In genomic region chr6:395432-396125, GRCh38 we compare ENCODE assay signal across 16 cellular contexts. TPM values are rescaled to one million over a fixed set of nuclear protein-coding genes. Genes with fewer than 3 reads are reported as not detected.
DNase-seq lines count a peak whose midpoint lies in the region; ATAC-seq and TF ChIP-seq lines count a peak whose summit lies in the region.
"Had no signal": no experiment of that assay in that cellular context is flagged by ENCODE, and none has a peak within 500 bp of the region (broad histone marks: within the 10 kb centered on the region; RNA-seq: fewer than 3 reads in every experiment).

No MANE protein-coding gene starts in this region.

- H3K27ac Mint-ChIP-seq in natural killer cell treated with Interleukin-12 subunit alpha and Interleukin-12 subunit beta and Interleukin-15 and Interleukin-18, amount 100 ng/mL, for 72 hours = peak overlapping the region in 1 of 2 donors; percentile 16
- H3K27ac Mint-ChIP-seq in natural killer cell = no peak overlapping the region
- H3K27ac Mint-ChIP-seq in activated naive CD4-positive, alpha-beta T cell treated with anti-CD3 and anti-CD28 coated beads, Interleukin-2, amount 50 U/mL, for 72 hours = peak overlapping the region; percentile 99 to 100
- H3K27ac Mint-ChIP-seq: mesothelial cell of epicardium had no signal

- peaks cover 41% of the 10 kb centered on the region for H3K4me1 ChIP-seq in MM.1S (ENCODE audit: low read length)
- peaks cover 0 to 32% (median 29%) of the 10 kb centered on the region in 4 donors for H3K4me1 ChIP-seq in tibial artery
- peaks cover 12% of the 10 kb centered on the region for H3K4me1 ChIP-seq in mucosa of descending colon (ENCODE audit: low read depth)
- H3K4me1 ChIP-seq: parathyroid adenoma had no signal

- H3K9ac ChIP-seq in MM.1S (ENCODE audit: low read length) = peak overlapping the region; percentile 100
- H3K9ac ChIP-seq: parathyroid adenoma had no signal

- H3K9me3 ChIP-seq in MM.1S (replicated peaks; ENCODE audit: insufficient read depth, low read length) = no peaks in the 10 kb centered on the region
- no peaks in the 10 kb centered on the region for H3K9me3 ChIP-seq in tibial artery
- H3K9me3 ChIP-seq in mucosa of descending colon = no peaks in the 10 kb centered on the region
- H3K9me3 ChIP-seq: adrenal gland had no signal

- no peaks in the 10 kb centered on the region for H3K9me3 Mint-ChIP-seq in natural killer cell treated with Interleukin-12 subunit alpha and Interleukin-12 subunit beta and Interleukin-15 and Interleukin-18, amount 100 ng/mL, for 72 hours
- no peaks in the 10 kb centered on the region for H3K9me3 Mint-ChIP-seq in natural killer cell
- peaks cover 0 to 5% of the 10 kb centered on the region in 2 donors for H3K9me3 Mint-ChIP-seq in activated naive CD4-positive, alpha-beta T cell treated with anti-CD3 and anti-CD28 coated beads, Interleukin-2, amount 50 U/mL, for 72 hours
- H3K9me3 Mint-ChIP-seq: immature natural killer cell, mesothelial cell of epicardium had no signal

- peaks cover 87% of the 10 kb centered on the region for H3F3A ChIP-seq in MM.1S (ENCODE audit: insufficient read depth, low read length)

- no peaks in the 10 kb centered on the region for H3K9me2 ChIP-seq in MM.1S (replicated peaks; ENCODE audit: insufficient read depth, low read length)

- H3K36me3 ChIP-seq in MM.1S (replicated peaks; ENCODE audit: insufficient read depth, low read length) = peaks cover 40% of the 10 kb centered on the region
- H3K36me3 ChIP-seq in tibial artery = no peaks in the 10 kb centered on the region
- no peaks in the 10 kb centered on the region for H3K36me3 ChIP-seq in mucosa of descending colon (ENCODE audit: low read depth)
- H3K36me3 ChIP-seq: adrenal gland had no signal

- peaks cover 30% of the 10 kb centered on the region for H3K36me3 Mint-ChIP-seq in natural killer cell treated with Interleukin-12 subunit alpha and Interleukin-12 subunit beta and Interleukin-15 and Interleukin-18, amount 100 ng/mL, for 72 hours
- H3K36me3 Mint-ChIP-seq in natural killer cell = no peaks in the 10 kb centered on the region
- peaks cover 71 to 76% of the 10 kb centered on the region in 2 donors for H3K36me3 Mint-ChIP-seq in activated naive CD4-positive, alpha-beta T cell treated with anti-CD3 and anti-CD28 coated beads, Interleukin-2, amount 50 U/mL, for 72 hours
- H3K36me3 Mint-ChIP-seq: mesothelial cell of epicardium had no signal

- H3K4me3 Mint-ChIP-seq in natural killer cell treated with Interleukin-12 subunit alpha and Interleukin-12 subunit beta and Interleukin-15 and Interleukin-18, amount 100 ng/mL, for 72 hours = peak overlapping the region; percentile 96
- H3K4me3 Mint-ChIP-seq in natural killer cell = no peak overlapping the region
- H3K4me3 Mint-ChIP-seq: mesothelial cell of epicardium had no signal

- peaks cover 7 to 8% of the 10 kb centered on the region in 2 donors for H3K27me3 Mint-ChIP-seq in natural killer cell treated with Interleukin-12 subunit alpha and Interleukin-12 subunit beta and Interleukin-15 and Interleukin-18, amount 100 ng/mL, for 72 hours
- peaks cover 15 to 31% of the 10 kb centered on the region in 2 donors for H3K27me3 Mint-ChIP-seq in natural killer cell (ENCODE audit: low read depth in 2 of 2)

- H3K4me1 Mint-ChIP-seq in natural killer cell treated with Interleukin-12 subunit alpha and Interleukin-12 subunit beta and Interleukin-15 and Interleukin-18, amount 100 ng/mL, for 72 hours (ENCODE audit: low read depth in 2 of 2) = peaks cover 36 to 42% of the 10 kb centered on the region in 2 donors
- peaks cover 10 to 29% of the 10 kb centered on the region in 2 donors for H3K4me1 Mint-ChIP-seq in natural killer cell

- DNase-seq in natural killer cell treated with Interleukin-12 subunit alpha and Interleukin-12 subunit beta and Interleukin-15 and Interleukin-18, amount 100 ng/mL, for 72 hours (ENCODE audit: low spot score) = no peak
- DNase-seq in natural killer cell (no peak), MM.1S (no peak), tibial artery (no peak), mucosa of descending colon (no peak), mucosa of gallbladder (ENCODE audit: low spot score) (no peak), mesenteric fat pad (ENCODE audit: low spot score) (no peak)
- DNase-seq in activated naive CD4-positive, alpha-beta T cell treated with anti-CD3 and anti-CD28 coated beads, Interleukin-2, amount 50 U/mL, for 72 hours (ENCODE audit: low spot score in 2 of 2) = no peak
- DNase-seq: adrenal gland, AML-193, immature natural killer cell, NCI-H2107, NCI-H82, small intestine had no signal

- intact Hi-C loops in natural killer cell (cut with micrococcal nuclease) (no loop called here), tibial artery (cut with DNase I; ENCODE audit: low total_unique reads) (no loop called here), mucosa of descending colon (cut with DNase I, micrococcal nuclease) (no loop called here)

- peak overlapping the region; percentile 78 for H3K27ac ChIP-seq in MM.1S (ENCODE audit: low read length)
- H3K27ac ChIP-seq in tibial artery = no peak overlapping the region
- H3K27ac ChIP-seq: adrenal gland, parathyroid adenoma had no signal

- no peak for ATAC-seq in natural killer cell treated with Interleukin-12 subunit alpha and Interleukin-12 subunit beta and Interleukin-15 and Interleukin-18, amount 100 ng/mL, for 72 hours
- no peak for ATAC-seq in natural killer cell
- ATAC-seq in activated naive CD4-positive, alpha-beta T cell treated with anti-CD3 and anti-CD28 coated beads, Interleukin-2, amount 50 U/mL, for 72 hours = no peak
- no peak for ATAC-seq in mucosa of descending colon

- TF ChIP-seq CTCF in natural killer cell (IDR thresholded peaks at IDR 0.05) (no peak), MM.1S (IDR thresholded peaks at IDR 0.05; ENCODE audit: low read length) (no peak), tibial artery (IDR thresholded peaks at IDR 0.05) (no peak), mucosa of descending colon (IDR thresholded peaks at IDR 0.05) (no peak)

- H3K27me3 ChIP-seq in MM.1S (replicated peaks; ENCODE audit: insufficient read depth, low read length) (no peaks in the 10 kb centered on the region), tibial artery (peaks cover 0 to 55% of the 10 kb centered on the region in 2 donors)

- peaks cover 70% of the 10 kb centered on the region for H4K20me1 ChIP-seq in MM.1S (ENCODE audit: insufficient read depth, low read length)

- H3K4me3 ChIP-seq in MM.1S (ENCODE audit: low read length) (peak overlapping the region; percentile 98), tibial artery (no peak overlapping the region), mucosa of descending colon (no peak overlapping the region)
- H3K4me3 ChIP-seq: adrenal gland had no signal

- H3K4me2 ChIP-seq in MM.1S (ENCODE audit: low read depth, low read length) = peak overlapping the region; percentile 89

- H3K79me2 ChIP-seq in MM.1S (ENCODE audit: low read length) = peaks cover 95% of the 10 kb centered on the region
- H3K79me2 ChIP-seq: parathyroid adenoma had no signal

- H2AFZ ChIP-seq in MM.1S (ENCODE audit: low read length) = no peak overlapping the region
- H2AFZ ChIP-seq: parathyroid adenoma had no signal

RNA-seq across cellular contexts. Expression of gene IRF4, which starts 4.0 kb away (rescaled TPM):
- 100 to 1,000 TPM; 112 to 388 TPM for total RNA-seq in natural killer cell treated with Interleukin-12 subunit alpha and Interleukin-12 subunit beta and Interleukin-15 and Interleukin-18, amount 100 ng/mL, for 72 hours
- total RNA-seq in natural killer cell (10 to 100 TPM in 1 of 3 donors, 1 to 10 TPM in 2; 3.5 to 37.5 (median 3.5) TPM), mucosa of descending colon (10 to 100 TPM in 1 of 3 donors, 1 to 10 TPM in 2; 2.8 to 10.5 (median 4.5) TPM), mucosa of gallbladder (2.9 TPM), mesenteric fat pad (6.3 TPM)
- 100 to 1,000 TPM; 334 to 809 TPM for total RNA-seq in activated naive CD4-positive, alpha-beta T cell treated with anti-CD3 and anti-CD28 coated beads, Interleukin-2, amount 50 U/mL, for 72 hours
- total RNA-seq: mesothelial cell of epicardium had no signal

Comparison
In these comparisons a context has a peak if more than half of its experiments do, and no peak if none do; other contexts are left out.
1. H3K27ac Mint-ChIP-seq: peak in activated naive CD4-positive, alpha-beta T cell treated with anti-CD3 and anti-CD28 coated beads, Interleukin-2, amount 50 U/mL, for 72 hours (2 of 2); none in natural killer cell (0 of 2).